Comparison of ENCODE assay signal across 1 cellular context in genomic region chr6:15953152-15953880, GRCh38.
TF ChIP-seq lines count a peak whose summit lies in the region.

No MANE protein-coding gene starts in this region.

TF ChIP-seq in GM12878, 131 proteins besides CTCF, POLR2A, EP300 and RAD21 (continued from another document):
- no peak for TF ChIP-seq ZNF592 (IDR thresholded peaks at IDR 0.05)
- TF ChIP-seq GATAD2B (conservative IDR thresholded peaks at IDR 0.05; ENCODE audit: low read depth) = 0 out of 2 replicates have a peak, but pooled peaks have one; percentile 40
- TF ChIP-seq ELK1 (IDR thresholded peaks at IDR 0.05; ENCODE audit: low read depth, low read length) = no peak
